Comparison of ENCODE assay signal across 9 cellular contexts in the genomic region with DNA sequence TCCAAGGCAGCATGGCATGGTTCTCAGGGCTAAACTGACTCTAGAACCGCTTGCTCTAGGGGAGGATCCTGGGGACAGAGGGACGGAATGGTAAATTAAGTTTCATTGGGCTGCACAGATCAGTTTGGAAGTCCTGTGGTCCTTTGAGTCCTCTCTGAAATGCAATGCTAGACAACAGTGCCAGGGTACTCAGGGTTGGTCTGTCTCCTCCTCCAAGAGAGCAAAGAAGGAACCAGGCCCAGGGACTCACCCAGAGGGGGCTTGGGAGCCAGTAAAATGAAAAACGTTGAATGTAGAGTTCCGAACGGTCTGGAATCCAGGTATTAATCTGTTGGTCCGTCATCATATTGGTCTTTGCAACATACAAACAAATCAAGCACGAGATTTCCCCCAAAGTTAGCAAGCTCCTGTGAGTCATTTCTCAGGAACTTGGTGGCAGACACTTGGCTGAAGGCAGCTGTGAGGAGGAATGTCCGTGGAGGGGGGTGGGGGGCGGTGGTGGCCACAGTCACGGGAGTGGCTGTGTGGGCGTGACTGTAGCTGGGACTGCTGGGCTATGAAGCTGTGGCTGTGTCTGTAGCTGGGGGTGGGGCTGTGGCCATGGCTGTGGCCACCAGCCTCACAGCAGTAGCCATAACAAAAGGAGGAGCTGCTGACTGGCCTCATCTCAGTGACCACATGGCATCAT. TPM values are rescaled to one million over a fixed set of nuclear protein-coding genes. Genes with fewer than 3 reads are reported as not detected.
A peak's percentile ranks its signal among the peaks of the same experiment; 100 is the strongest.
DNase-seq lines count a peak whose midpoint lies in the region; ATAC-seq, FAIRE-seq and TF ChIP-seq lines count a peak whose summit lies in the region.
"Had no signal": no experiment of that assay in that cellular context is flagged by ENCODE, and none has a peak within 500 bp of the region (broad histone marks: within the 10 kb centered on the region; RNA-seq: fewer than 3 reads in every experiment).

No MANE protein-coding gene starts in this region.

- H3K9me3 Mint-ChIP-seq in activated T-helper 1 cell treated with anti-CD3 and anti-CD28 coated beads, Interleukin-12 subunit alpha, Interleukin-12 subunit beta, Interleukin-2, Interleukin-4 antibody, amounts not matched to agents 30 ng/mL and 10 ng/mL and 1 ng/mL, durations not matched to agents 14 hours and 24 hours and 36 hours, result peaks cover 11% of the 10 kb centered on the region

- H3K4me1 Mint-ChIP-seq in activated T-helper 1 cell treated with anti-CD3 and anti-CD28 coated beads, Interleukin-12 subunit alpha, Interleukin-12 subunit beta, Interleukin-2, Interleukin-4 antibody, amounts not matched to agents 30 ng/mL and 10 ng/mL and 1 ng/mL, durations not matched to agents 14 hours and 24 hours and 36 hours (ENCODE audit: low read depth), result peaks cover 62% of the 10 kb centered on the region

- intact Hi-C loops in activated T-helper 1 cell treated with anti-CD3 and anti-CD28 coated beads, Interleukin-12 subunit alpha, Interleukin-12 subunit beta, Interleukin-2, Interleukin-4 antibody, amounts not matched to agents 30 ng/mL and 10 ng/mL and 1 ng/mL, durations not matched to agents 14 hours and 24 hours and 36 hours (cut with micrococcal nuclease), result loop anchor here (1.0 kb wide), 2 partner anchors 34 to 142 kb away; no protein-coding TSS in a partner anchor

- ATAC-seq in GM19035 (IDR thresholded peaks at IDR 0.05; ENCODE audit: unreplicated experiment), result no peak
- no peak for ATAC-seq in HG03025 (IDR thresholded peaks at IDR 0.05; ENCODE audit: low FRiP score, unreplicated experiment)

- H4K20me1 ChIP-seq in keratinocyte (ENCODE audit: control insufficient read depth, extremely low read depth, insufficient read depth, low read length), result no peaks in the 10 kb centered on the region

- TF ChIP-seq CTCF in HFF-Myc (IDR thresholded peaks at IDR 0.05; ENCODE audit: low read depth, low read length, missing control alignments), result no peak
- TF ChIP-seq CTCF in keratinocyte (optimal IDR thresholded peaks at IDR 0.05 in 1 of 3, IDR thresholded peaks at IDR 0.05 in 1 of 3, conservative IDR thresholded peaks at IDR 0.05 in 1 of 3; ENCODE audit: extremely low read depth in 1 of 3, insufficient read depth in 2 of 3, low read length in 3 of 3), result no peak

- peak overlapping the region; percentile 34; the same call in 1 of the 2 replicates for H3K27ac ChIP-seq in ACC112 (ENCODE audit: low read depth, low read length)
- no peak overlapping the region for H3K27ac ChIP-seq in keratinocyte (ENCODE audit: control insufficient read depth, insufficient read depth, low read length)

- H3K27me3 ChIP-seq in ACC112 (ENCODE audit: insufficient read depth, low read length), result no peaks in the 10 kb centered on the region
- no peaks in the 10 kb centered on the region for H3K27me3 ChIP-seq in keratinocyte (ENCODE audit: control insufficient read depth, extremely low read depth, insufficient read depth, low read length)

- peak overlapping the region; percentile 84 for H2AFZ ChIP-seq in ACC112 (ENCODE audit: low read length, unreplicated experiment)
- H2AFZ ChIP-seq in keratinocyte (ENCODE audit: control insufficient read depth, low read length), result no peak overlapping the region

- dilution Hi-C loops in keratinocyte (cut with MboI; ENCODE audit: extremely low pct_ligation_motif_present, low sequenced_read_pairs), result no loop called here

- peak; percentile 55 for DNase-seq in HFF-Myc (ENCODE audit: extremely low read depth, low read depth)
- DNase-seq in activated T-helper 1 cell treated with anti-CD3 and anti-CD28 coated beads, Interleukin-12 subunit alpha, Interleukin-12 subunit beta, Interleukin-2, Interleukin-4 antibody, amounts not matched to agents 30 ng/mL and 10 ng/mL and 1 ng/mL, durations not matched to agents 14 hours and 24 hours and 36 hours (ENCODE audit: low spot score), result no peak
- no peak for DNase-seq in keratinocyte (ENCODE audit: low read depth, low spot score)
- peak; percentile 64 to 78 for DNase-seq in stimulated activated CD8-positive, alpha-beta memory T cell treated with anti-CD3 and anti-CD28 coated beads, Interleukin-15, amount 100 ng/mL, for 48 hours (ENCODE audit: low read depth in 2 of 2)
- no peak for DNase-seq in SHP77 (lab: John Stamatoyannopoulos, UW)

- H3K27ac Mint-ChIP-seq in activated T-helper 1 cell treated with anti-CD3 and anti-CD28 coated beads, Interleukin-12 subunit alpha, Interleukin-12 subunit beta, Interleukin-2, Interleukin-4 antibody, amounts not matched to agents 30 ng/mL and 10 ng/mL and 1 ng/mL, durations not matched to agents 14 hours and 24 hours and 36 hours, result peak overlapping the region; percentile 95

- H3K4me1 ChIP-seq in ACC112 (ENCODE audit: control insufficient read depth, insufficient read depth, low read length, unreplicated experiment), result peaks cover 34% of the 10 kb centered on the region
- peaks cover 23% of the 10 kb centered on the region for H3K4me1 ChIP-seq in keratinocyte (ENCODE audit: control insufficient read depth, extremely low read depth, insufficient read depth, low read length)

- H3K9ac ChIP-seq in keratinocyte (ENCODE audit: control insufficient read depth, extremely low read depth, insufficient read depth, low read length), result no peak overlapping the region

- H3K9me3 ChIP-seq in keratinocyte (ENCODE audit: control insufficient read depth, low read depth, low read length), result no peaks in the 10 kb centered on the region

- H3K4me3 Mint-ChIP-seq in activated T-helper 1 cell treated with anti-CD3 and anti-CD28 coated beads, Interleukin-12 subunit alpha, Interleukin-12 subunit beta, Interleukin-2, Interleukin-4 antibody, amounts not matched to agents 30 ng/mL and 10 ng/mL and 1 ng/mL, durations not matched to agents 14 hours and 24 hours and 36 hours, result peak overlapping the region; percentile 27

- H3K36me3 ChIP-seq in ACC112 (ENCODE audit: insufficient read depth, low read length) (no peaks in the 10 kb centered on the region), keratinocyte (ENCODE audit: control insufficient read depth in 2 of 2, extremely low read depth in 1 of 2, insufficient read depth in 2 of 2, low read length in 2 of 2) (no peaks in the 10 kb centered on the region)

- H3K79me2 ChIP-seq in ACC112 (ENCODE audit: control insufficient read depth, insufficient read depth, low read length, unreplicated experiment) (no peaks in the 10 kb centered on the region), keratinocyte (ENCODE audit: control insufficient read depth, insufficient read depth, low read length) (no peaks in the 10 kb centered on the region)

- H3K36me3 Mint-ChIP-seq in activated T-helper 1 cell treated with anti-CD3 and anti-CD28 coated beads, Interleukin-12 subunit alpha, Interleukin-12 subunit beta, Interleukin-2, Interleukin-4 antibody, amounts not matched to agents 30 ng/mL and 10 ng/mL and 1 ng/mL, durations not matched to agents 14 hours and 24 hours and 36 hours (ENCODE audit: low read depth), result peaks cover 7% of the 10 kb centered on the region

- peak overlapping the region; percentile 58 for H3K4me3 ChIP-seq in ACC112 (ENCODE audit: low read depth, low read length)
- H3K4me3 ChIP-seq in HFF-Myc (replicated peaks; ENCODE audit: low read depth, low read length), result no peak overlapping the region
- no peak overlapping the region for H3K4me3 ChIP-seq in keratinocyte (ENCODE audit: control insufficient read depth in 2 of 3, extremely low read depth in 1 of 3, insufficient read depth in 2 of 3, low read depth in 1 of 3, low read length in 3 of 3)

- peaks cover 2% of the 10 kb centered on the region for H3K27me3 Mint-ChIP-seq in activated T-helper 1 cell treated with anti-CD3 and anti-CD28 coated beads, Interleukin-12 subunit alpha, Interleukin-12 subunit beta, Interleukin-2, Interleukin-4 antibody, amounts not matched to agents 30 ng/mL and 10 ng/mL and 1 ng/mL, durations not matched to agents 14 hours and 24 hours and 36 hours (ENCODE audit: insufficient read depth)

- H3K4me2 ChIP-seq in keratinocyte (ENCODE audit: control insufficient read depth, extremely low read depth, insufficient read depth, low read depth, low read length), result no peak overlapping the region

- H3K9me1 ChIP-seq in keratinocyte (ENCODE audit: control insufficient read depth, extremely low read depth, insufficient read depth, low read length), result no peaks in the 10 kb centered on the region

- peak; percentile 13 for FAIRE-seq in keratinocyte (lab: Jason Lieb, UNC)
- FAIRE-seq: colon had no signal

RNA-seq across cellular contexts. Expression of gene RYBP, which starts 40.8 kb away (rescaled TPM):
- total RNA-seq in activated T-helper 1 cell treated with anti-CD3 and anti-CD28 coated beads, Interleukin-12 subunit alpha, Interleukin-12 subunit beta, Interleukin-2, Interleukin-4 antibody, amounts not matched to agents 30 ng/mL and 10 ng/mL and 1 ng/mL, durations not matched to agents 14 hours and 24 hours and 36 hours, result 62.5 and 64.0 TPM in 2 replicates
- 5.3 to 8.8 TPM (median 5.7 TPM) in 3 replicates for polyA plus RNA-seq in keratinocyte
- 5.0 TPM for polyA plus RNA-seq in keratinocyte (2011; ENCODE audit: low read depth)
- polyA plus RNA-seq in keratinocyte (2011; cell fraction: cytosol; rRNA removed), result 5.3 and 9.5 TPM in 2 replicates
- polyA plus RNA-seq in keratinocyte (2011; cell fraction: nucleus; rRNA removed), result 6.6 and 8.5 TPM in 2 replicates
- 6.1 and 9.1 TPM in 2 replicates for polyA plus RNA-seq in keratinocyte (2012; ENCODE audit: low replicate concordance)
- 1.1 to 6.6 TPM (median 4.3 TPM) in 3 replicates for polyA minus RNA-seq in keratinocyte
- 5.9 TPM for polyA minus RNA-seq in keratinocyte (2011; cell fraction: cytosol; rRNA and poly(A)+ RNA removed)
- polyA minus RNA-seq in keratinocyte (2011; cell fraction: nucleus; rRNA and poly(A)+ RNA removed), result 3.8 and 7.0 TPM in 2 replicates

Comparison
In these comparisons a context has a peak if more than half of its experiments do, and no peak if none do; other contexts are left out.
1. DNase-seq: peak in HFF-Myc (single experiment) and stimulated activated CD8-positive, alpha-beta memory T cell treated with anti-CD3 and anti-CD28 coated beads, Interleukin-15, amount 100 ng/mL, for 48 hours (2 of 2); none in activated T-helper 1 cell treated with anti-CD3 and anti-CD28 coated beads, Interleukin-12 subunit alpha, Interleukin-12 subunit beta, Interleukin-2, Interleukin-4 antibody, amounts not matched to agents 30 ng/mL and 10 ng/mL and 1 ng/mL, durations not matched to agents 14 hours and 24 hours and 36 hours (single experiment), keratinocyte (single experiment) and SHP77 (0 of 2).